In genomic region chr7:26865094-26865388, GRCh38 we compare ENCODE assay signal across 8 cellular contexts. TPM values are rescaled to one million over a fixed set of nuclear protein-coding genes. Genes with fewer than 3 reads are reported as not detected.
DNase-seq lines count a peak whose midpoint lies in the region; ATAC-seq and TF ChIP-seq lines count a peak whose summit lies in the region.

No MANE protein-coding gene starts in this region.

- intact Hi-C loops in A673 (cut with micrococcal nuclease; ENCODE audit: unreplicated experiment), result no loop called here

- no peaks in the 10 kb centered on the region for H3K36me3 ChIP-seq in A673 (ENCODE audit: insufficient read depth, low read length, poor library complexity, severe bottlenecking)
- no peaks in the 10 kb centered on the region for H3K36me3 ChIP-seq in gastroesophageal sphincter
- no peaks in the 10 kb centered on the region for H3K36me3 ChIP-seq in parathyroid adenoma (ENCODE audit: control insufficient read depth, insufficient read depth, low read length)

- no peak for TF ChIP-seq EP300 in gastroesophageal sphincter (IDR thresholded peaks at IDR 0.05)

- no peak for DNase-seq in A673 (ENCODE audit: low spot score)
- DNase-seq in NCI-H524 treated with DMSO at 0.1 percent for 48 hours (lab: John Stamatoyannopoulos, UW), result no peak
- DNase-seq in NCI-H2081 treated with DMSO at 0.1 percent for 48 hours (lab: John Stamatoyannopoulos, UW), result no peak

- H2AFZ ChIP-seq in parathyroid adenoma, result peak overlapping the region; percentile 96

- no peak for TF ChIP-seq POLR2A in gastroesophageal sphincter (IDR thresholded peaks at IDR 0.05)

- no peaks in the 10 kb centered on the region for H3K4me1 ChIP-seq in A673 (ENCODE audit: insufficient read depth, low read length, poor library complexity, severe bottlenecking)
- peaks cover 0 to 38% (median 2%) of the 10 kb centered on the region in 3 donors for H3K4me1 ChIP-seq in gastroesophageal sphincter
- no peaks in the 10 kb centered on the region for H3K4me1 ChIP-seq in parathyroid adenoma

- H3K27ac ChIP-seq in A673 (ENCODE audit: low read depth, low read length, poor library complexity, severe bottlenecking) (no peak overlapping the region), VCaP (peak overlapping the region; percentile 86), gastroesophageal sphincter (peak overlapping the region; percentile 41 to 95 (median 94)), parathyroid adenoma (peak overlapping the region; percentile 87)

- no peak for TF ChIP-seq CTCF in A673 (conservative IDR thresholded peaks at IDR 0.05; ENCODE audit: low read depth, low read length)
- no peak for TF ChIP-seq CTCF in VCaP (conservative IDR thresholded peaks at IDR 0.05)
- no peak for TF ChIP-seq CTCF in gastroesophageal sphincter (IDR thresholded peaks at IDR 0.05)
- no peak for TF ChIP-seq CTCF in parathyroid adenoma (IDR thresholded peaks at IDR 0.05)

- H3K4me3 ChIP-seq in A673 (ENCODE audit: low read depth, low read length, poor library complexity, severe bottlenecking) (peak overlapping the region; percentile 55), gastroesophageal sphincter (peak overlapping the region; percentile 34 to 77), parathyroid adenoma (ENCODE audit: low read depth, low read length) (peak overlapping the region; percentile 96)

- peaks cover 55% of the 10 kb centered on the region for H3K27me3 ChIP-seq in A673 (replicated peaks; ENCODE audit: insufficient read depth, low read depth, low read length, poor library complexity)
- H3K27me3 ChIP-seq in gastroesophageal sphincter, result no peaks in the 10 kb centered on the region
- no peaks in the 10 kb centered on the region for H3K27me3 ChIP-seq in parathyroid adenoma (ENCODE audit: control insufficient read depth, insufficient read depth, low read length)

- H3K9ac ChIP-seq in parathyroid adenoma, result no peak overlapping the region

- H3K9me3 ChIP-seq in A673 (ENCODE audit: low read depth, low read length, poor library complexity, severe bottlenecking) (no peaks in the 10 kb centered on the region), gastroesophageal sphincter (no peaks in the 10 kb centered on the region), parathyroid adenoma (ENCODE audit: control insufficient read depth, low read length) (no peaks in the 10 kb centered on the region)

- ATAC-seq in GM18873 (IDR thresholded peaks at IDR 0.05; ENCODE audit: low FRiP score, unreplicated experiment) (peak; percentile 34), HG03045 (IDR thresholded peaks at IDR 0.05; ENCODE audit: unreplicated experiment) (peak; percentile 50), gastroesophageal sphincter (peak; percentile 66)

- POLR2A ChIA-PET in A673 (lab: Charles Lee; ENCODE audit: low non-redundant PET), result no interaction called here

- WGBS in gastroesophageal sphincter (ENCODE audit: low coverage in 1 of 2), 2 donors, result 2 to 5% methylated on average over 5 to 11 of the region's 11 CpGs

- BruUV-seq in A673 (replicated peaks; lab: Mats Ljungman, UMichigan), result TSS peak; percentile 93

- no peaks in the 10 kb centered on the region for H3K79me2 ChIP-seq in parathyroid adenoma

- CTCF ChIA-PET in A673 (lab: Charles Lee), result no interaction called here

- H3K4me2 ChIP-seq in parathyroid adenoma (ENCODE audit: low read length), result peak overlapping the region; percentile 87

RNA-seq across cellular contexts. Expression of gene SKAP2, which starts 0.7 kb away (rescaled TPM):
- total RNA-seq in A673 (2021) (0.56 and 1.7 TPM in 2 replicates), gastroesophageal sphincter (10 to 100 TPM; 54.3 to 83.1 (median 76.1) TPM)

Comparison
In these comparisons a context has a peak if more than half of its experiments do, and no peak if none do; other contexts are left out.
1. RNA of gene SKAP2, which starts 0.7 kb away (total RNA-seq): 54.3 to 83.1 TPM in gastroesophageal sphincter; 0.56 to 1.7 TPM in A673; every median in the first group is over 10 times any median in the second.
2. Peak in every context shown above with its lines, with median percentiles within 50 percentile points of each other: H3K4me3 ChIP-seq and ATAC-seq.